Comparison of ENCODE assay signal across 15 cellular contexts in the genomic region with DNA sequence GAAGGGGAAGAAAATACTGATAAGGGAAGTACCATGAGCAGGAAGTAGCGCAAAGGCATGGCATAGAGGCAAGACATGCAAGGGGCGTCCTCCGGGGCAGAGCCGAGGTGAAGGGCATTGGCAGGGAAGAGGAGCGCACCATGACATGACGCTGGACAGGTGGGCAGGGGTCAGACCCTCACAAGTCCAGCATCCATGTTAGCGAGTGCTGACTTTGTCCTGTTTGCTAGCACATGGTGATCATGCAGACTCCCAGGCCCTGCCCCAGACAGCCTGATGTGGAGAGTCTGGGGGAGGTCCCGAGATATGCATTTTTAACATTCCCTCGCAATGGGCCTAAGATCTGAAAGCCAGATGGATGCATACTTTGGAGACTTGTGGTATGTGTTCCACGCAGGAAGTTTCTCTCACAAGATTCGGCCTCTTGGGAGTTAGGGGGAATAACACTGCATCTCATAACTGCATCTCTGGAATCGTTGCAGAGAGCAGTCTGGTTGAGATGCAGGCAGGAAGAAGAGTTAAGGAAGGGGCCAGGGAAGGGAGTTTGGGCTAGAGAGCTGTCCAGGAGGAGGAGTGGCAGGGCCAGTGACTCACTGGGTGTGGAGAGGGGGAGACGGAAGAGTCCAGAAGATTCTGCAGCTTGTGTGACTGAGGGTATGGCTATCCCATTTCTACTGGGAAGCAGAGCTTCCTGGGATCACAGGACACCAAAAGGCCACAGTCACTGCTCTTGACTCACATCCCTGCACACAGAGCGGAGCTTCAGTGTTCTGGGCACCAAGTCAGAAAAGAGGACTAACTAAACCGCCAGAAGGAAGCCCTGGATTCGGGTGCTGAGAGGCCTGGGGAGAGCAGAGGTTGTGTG.
DNase-seq lines count a peak whose midpoint lies in the region.
"Had no signal": no experiment of that assay in that cellular context is flagged by ENCODE, and none has a peak within 500 bp of the region (broad histone marks: within the 10 kb centered on the region; RNA-seq: fewer than 3 reads in every experiment).

No MANE protein-coding gene starts in this region.

- peak; percentile 85 for DNase-seq in GM04503 (ENCODE audit: low read depth)
- DNase-seq in fibroblast of peridontal ligament (ENCODE audit: extremely low read depth), result peak; percentile 69
- DNase-seq in retina, result peak; percentile 62
- no peak for DNase-seq in NCI-H2227 treated with DMSO at 0.1 percent for 48 hours (lab: John Stamatoyannopoulos, UW)
- DNase-seq in NCI-H1436 (lab: John Stamatoyannopoulos, UW), result no peak
- DNase-seq in epidermal melanocyte (ENCODE audit: insufficient read length, low spot score), result no peak
- DNase-seq in NCI-H748 (lab: John Stamatoyannopoulos, UW; ENCODE audit: unreplicated experiment), result no peak
- DNase-seq: gastrocnemius medialis; HCEC 1CT; Karpas-422; left ventricle myocardium inferior; stimulated activated naive B cell treated with anti-CD40 and anti-IgM and Interleukin-4, amounts not matched to agents 10 μg/mL and 1 μg/mL and 100 μg/mL, for 72 hours; T-helper 9 cell had no signal

- peak overlapping the region; percentile 20 for H3K27ac ChIP-seq in angular gyrus (ENCODE audit: low read depth, low read length)
- H3K27ac ChIP-seq: ascending aorta, gastrocnemius medialis, left ventricle myocardium inferior had no signal

Comparison
In these comparisons a context has a peak if more than half of its experiments do, and no peak if none do; other contexts are left out.
1. DNase-seq: peak in GM04503 (single experiment), fibroblast of peridontal ligament (single experiment) and retina (single experiment); none in NCI-H2227 treated with DMSO at 0.1 percent for 48 hours (single experiment), NCI-H1436 (single experiment), epidermal melanocyte (single experiment) and NCI-H748 (single experiment).